Comparison of ENCODE assay signal across 17 cellular contexts in the genomic region with DNA sequence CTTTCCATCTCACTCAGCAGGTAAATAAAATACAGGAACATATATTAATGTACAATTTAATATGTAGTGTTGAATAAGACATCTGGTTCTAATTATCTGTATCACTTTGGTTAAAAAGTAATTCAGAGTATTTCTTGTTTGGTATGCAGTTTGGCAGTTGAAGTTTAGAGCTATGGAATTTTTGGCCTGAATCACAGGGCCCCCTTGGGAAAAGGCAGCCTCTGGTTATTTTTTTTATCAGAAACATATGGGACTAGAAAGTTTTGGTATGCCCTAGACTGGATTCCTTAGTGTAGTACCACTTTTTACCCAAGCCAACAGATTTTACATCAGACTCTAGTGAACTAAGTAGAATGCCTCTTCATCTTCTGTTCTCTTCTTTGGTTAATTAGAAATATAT. TPM values are rescaled to one million over a fixed set of nuclear protein-coding genes. Genes with fewer than 3 reads are reported as not detected.
DNase-seq lines count a peak whose midpoint lies in the region; ATAC-seq and TF ChIP-seq lines count a peak whose summit lies in the region.
"Had no signal": no experiment of that assay in that cellular context is flagged by ENCODE, and none has a peak within 500 bp of the region (broad histone marks: within the 10 kb centered on the region; RNA-seq: fewer than 3 reads in every experiment).

No MANE protein-coding gene starts in this region.

- no peak overlapping the region for H2AK5ac ChIP-seq in mesenchymal stem cell (ENCODE audit: low read length, severe bottlenecking)
- H2AK5ac ChIP-seq in trophoblast cell (ENCODE audit: low read length): no peak overlapping the region

- no TSS peak for BruUV-seq in A673 (replicated peaks; lab: Mats Ljungman, UMichigan)

- CTCF ChIA-PET in A673 (lab: Charles Lee): no interaction called here

- H4K8ac ChIP-seq in mesenchymal stem cell (ENCODE audit: low read length) (no peak overlapping the region), trophoblast cell (ENCODE audit: low read depth, low read length) (no peak overlapping the region)

- intact Hi-C loops in A673 (cut with micrococcal nuclease; ENCODE audit: unreplicated experiment): no loop called here
- intact Hi-C loops in Right ventricle myocardium inferior (cut with DNase I): no loop called here

- no peak for TF ChIP-seq CTCF in A673 (conservative IDR thresholded peaks at IDR 0.05; ENCODE audit: low read depth, low read length)

- in situ Hi-C loops in GM23248 (cut with MboI): no loop called here

- H3K9ac ChIP-seq in GM23248 (peak overlapping the region; percentile 30), mesenchymal stem cell (ENCODE audit: low read length) (peak overlapping the region; percentile 78), trophoblast cell (ENCODE audit: low read length) (no peak overlapping the region)

- H2AFZ ChIP-seq in GM23248: no peak overlapping the region
- H2AFZ ChIP-seq in mesenchymal stem cell (ENCODE audit: low read depth, low read length): no peak overlapping the region
- no peak overlapping the region for H2AFZ ChIP-seq in trophoblast cell (ENCODE audit: insufficient read depth, low read length, poor library complexity)

- peaks cover 7% of the 10 kb centered on the region for H3K9me3 ChIP-seq in A673 (ENCODE audit: low read depth, low read length, poor library complexity, severe bottlenecking)
- no peaks in the 10 kb centered on the region for H3K9me3 ChIP-seq in GM23248 (ENCODE audit: low read depth)
- H3K9me3 ChIP-seq in mesenchymal stem cell (ENCODE audit: control insufficient read depth, low read length): no peaks in the 10 kb centered on the region
- H3K9me3 ChIP-seq in trophoblast cell (ENCODE audit: insufficient read depth, low read depth, low read length): peaks cover 2% of the 10 kb centered on the region

- DNase-seq in A673 (ENCODE audit: low spot score) (peak; percentile 88), GM23248 (peak; percentile 96), astrocyte of the hippocampus (ENCODE audit: low read depth, low spot score) (peak; percentile 85), mesenchymal stem cell (no peak), Right ventricle myocardium inferior (ENCODE audit: missing footprints) (no peak), COLO829 (ENCODE audit: low spot score) (no peak), trophoblast cell (no peak)
- DNase-seq in NK-92 treated with Interleukin-12 subunit alpha and Interleukin-12 subunit beta, amount 100 ng/mL, for 24 hours (lab: John Stamatoyannopoulos, UW): no peak
- DNase-seq: activated naive CD4-positive, alpha-beta T cell; central memory CD4-positive, alpha-beta T cell; DND-41; left ventricle myocardium inferior; NCI-H146; NCI-H526; right cardiac atrium; stimulated activated naive CD8-positive, alpha-beta T cell treated with anti-CD3 and anti-CD28 coated beads, Interleukin-15, amount 100 ng/mL, for 72 hours had no signal

- H4K12ac ChIP-seq in trophoblast cell (ENCODE audit: low read depth, low read length): no peak overlapping the region

- H4K91ac ChIP-seq in mesenchymal stem cell (ENCODE audit: low read length) (no peak overlapping the region), trophoblast cell (ENCODE audit: low read depth, low read length) (no peak overlapping the region)

- H2BK120ac ChIP-seq in mesenchymal stem cell (ENCODE audit: low read depth, low read length) (no peak overlapping the region), trophoblast cell (ENCODE audit: insufficient read depth, low read length, poor library complexity) (no peak overlapping the region)

- H3K4me3 ChIP-seq in A673 (ENCODE audit: low read depth, low read length, poor library complexity, severe bottlenecking) (no peak overlapping the region), GM23248 (0 out of 2 replicates have a peak overlapping the region, but pooled peaks have one; percentile 8), mesenchymal stem cell (ENCODE audit: insufficient read depth in 1 of 2, low read depth in 1 of 2, low read length in 2 of 2) (peak overlapping the region in 1 of 2 experiments; percentile 42), trophoblast cell (ENCODE audit: low read depth, low read length) (no peak overlapping the region)
- H3K4me3 ChIP-seq: left ventricle myocardium inferior had no signal

- peaks cover 78% of the 10 kb centered on the region for H3K79me2 ChIP-seq in GM23248 (ENCODE audit: insufficient read depth)
- H3K79me2 ChIP-seq in trophoblast cell (ENCODE audit: control insufficient read depth, insufficient read depth, low read length, poor library complexity): no peaks in the 10 kb centered on the region

- H3K14ac ChIP-seq in mesenchymal stem cell (ENCODE audit: low read length in 2 of 2) (no peak overlapping the region), trophoblast cell (ENCODE audit: low read length) (no peak overlapping the region)

- H3F3A ChIP-seq in GM23248 (ENCODE audit: insufficient read depth): peaks cover 52% of the 10 kb centered on the region

- peaks cover 21% of the 10 kb centered on the region for H3K79me1 ChIP-seq in mesenchymal stem cell (replicated peaks; ENCODE audit: low read length, poor library complexity, severe bottlenecking)
- no peaks in the 10 kb centered on the region for H3K79me1 ChIP-seq in trophoblast cell (ENCODE audit: low read length)

- POLR2A ChIA-PET in A673 (lab: Charles Lee; ENCODE audit: low non-redundant PET): interaction anchor here (0.6 kb wide), 1 partner anchor 1737 kb away, joined by 3 read pairs; no protein-coding TSS in a partner anchor

- no peak for ATAC-seq in Right ventricle myocardium inferior
- ATAC-seq: natural killer cell treated with Interleukin-12 subunit alpha and Interleukin-12 subunit beta and Interleukin-15 and Interleukin-18, amount 100 ng/mL, for 72 hours; right cardiac atrium; stimulated activated naive CD8-positive, alpha-beta T cell treated with anti-CD3 and anti-CD28 coated beads, Interleukin-15, amount 100 ng/mL, for 72 hours had no signal

- no peak overlapping the region for H3K18ac ChIP-seq in mesenchymal stem cell (ENCODE audit: low read depth in 1 of 2, low read length in 2 of 2)
- no peak overlapping the region for H3K18ac ChIP-seq in trophoblast cell (ENCODE audit: low read length)

- H3K27me3 ChIP-seq in A673 (replicated peaks; ENCODE audit: insufficient read depth, low read depth, low read length, poor library complexity): no peaks in the 10 kb centered on the region
- H3K27me3 ChIP-seq in GM23248 (replicated peaks; ENCODE audit: insufficient read depth): no peaks in the 10 kb centered on the region
- no peaks in the 10 kb centered on the region for H3K27me3 ChIP-seq in mesenchymal stem cell (ENCODE audit: control insufficient read depth in 1 of 2, insufficient read depth in 1 of 2, low read length in 2 of 2)
- no peaks in the 10 kb centered on the region for H3K27me3 ChIP-seq in trophoblast cell (ENCODE audit: insufficient read depth, low read length)

- H3K4ac ChIP-seq in mesenchymal stem cell (ENCODE audit: low read depth in 1 of 2, low read length in 2 of 2) (no peak overlapping the region), trophoblast cell (ENCODE audit: low read depth, low read length) (no peak overlapping the region)

- no peak overlapping the region for H2BK12ac ChIP-seq in mesenchymal stem cell (ENCODE audit: low read length in 2 of 2)
- no peak overlapping the region for H2BK12ac ChIP-seq in trophoblast cell (ENCODE audit: low read length)

- no peak overlapping the region for H3K23ac ChIP-seq in mesenchymal stem cell (ENCODE audit: low read length in 2 of 2)
- no peak overlapping the region for H3K23ac ChIP-seq in trophoblast cell (ENCODE audit: low read length)

- no peak overlapping the region for H2BK15ac ChIP-seq in mesenchymal stem cell (ENCODE audit: low read depth, poor library complexity, severe bottlenecking)

- H3K36me3 ChIP-seq in A673 (ENCODE audit: insufficient read depth, low read length, poor library complexity, severe bottlenecking) (peaks cover 5% of the 10 kb centered on the region), GM23248 (ENCODE audit: low read depth) (peaks cover 27% of the 10 kb centered on the region), mesenchymal stem cell (ENCODE audit: control insufficient read depth in 1 of 2, insufficient read depth in 2 of 2, low read depth in 1 of 2, low read length in 2 of 2) (peaks cover 0 to 10% of the 10 kb centered on the region in 2 experiments), trophoblast cell (ENCODE audit: control insufficient read depth in 1 of 2, insufficient read depth in 2 of 2, low read length in 2 of 2) (no peaks in the 10 kb centered on the region)

- H3K4me1 ChIP-seq in A673 (ENCODE audit: insufficient read depth, low read length, poor library complexity, severe bottlenecking) (peaks cover 12% of the 10 kb centered on the region), GM23248 (ENCODE audit: insufficient read depth) (peaks cover 85% of the 10 kb centered on the region), mesenchymal stem cell (ENCODE audit: control insufficient read depth, insufficient read depth, low read depth, low read length) (peaks cover 2% of the 10 kb centered on the region), trophoblast cell (ENCODE audit: control insufficient read depth in 1 of 2, insufficient read depth in 2 of 2, low read length in 2 of 2) (no peaks in the 10 kb centered on the region)

- no peaks in the 10 kb centered on the region for H4K20me1 ChIP-seq in GM23248 (ENCODE audit: insufficient read depth)

- H3K4me2 ChIP-seq in GM23248 (ENCODE audit: unreplicated experiment): peak overlapping the region; percentile 64
- H3K4me2 ChIP-seq in mesenchymal stem cell (ENCODE audit: low read length, poor library complexity, severe bottlenecking): no peak overlapping the region
- no peak overlapping the region for H3K4me2 ChIP-seq in trophoblast cell (ENCODE audit: low read length)

- H3K9me2 ChIP-seq in GM23248 (ENCODE audit: insufficient read depth): no peaks in the 10 kb centered on the region

- H3K27ac ChIP-seq in A673 (ENCODE audit: low read depth, low read length, poor library complexity, severe bottlenecking) (peak overlapping the region; percentile 8), GM23248 (peak overlapping the region; percentile 93), mesenchymal stem cell (ENCODE audit: low read length, poor library complexity, severe bottlenecking) (no peak overlapping the region), trophoblast cell (ENCODE audit: low read depth, low read length) (no peak overlapping the region)
- H3K27ac ChIP-seq: left ventricle myocardium inferior had no signal

- no peak overlapping the region for H2BK5ac ChIP-seq in mesenchymal stem cell (ENCODE audit: low read depth, low read length, poor library complexity, severe bottlenecking)
- no peak overlapping the region for H2BK5ac ChIP-seq in trophoblast cell (ENCODE audit: low read depth, low read length, poor library complexity)

RNA-seq across cellular contexts. Expression of gene CNST, which starts 26.4 kb away (rescaled TPM):
- total RNA-seq in A673 (2021) (21.0 and 25.0 TPM in 2 replicates), Right ventricle myocardium inferior (18.4 TPM)
- total RNA-seq in GM23248 (2014; rRNA removed; shearing (Covaris generic)): 41.7 and 44.5 TPM in 2 replicates
- 33.5 and 35.0 TPM in 2 replicates for polyA plus RNA-seq in GM23248 (2016; fragmentation: Nextera tagmentation; extraction: Ambion mirVana)
- polyA plus RNA-seq in mesenchymal stem cell (2013, experiment 1 of 2): 8.8 TPM
- polyA plus RNA-seq in mesenchymal stem cell (2013, experiment 2 of 2): 9.2 TPM
- polyA plus RNA-seq in trophoblast cell (2013): 8.7 and 9.1 TPM in 2 replicates

RNA-seq across cellular contexts. Expression of gene TFB2M, which starts 26.6 kb away (rescaled TPM):
- 18.0 and 21.1 TPM in 2 replicates for total RNA-seq in A673 (2021)
- total RNA-seq in GM23248 (2014; rRNA removed; shearing (Covaris generic)): 20.6 and 28.8 TPM in 2 replicates
- polyA plus RNA-seq in GM23248 (2016; fragmentation: Nextera tagmentation; extraction: Ambion mirVana): 32.0 and 32.1 TPM in 2 replicates
- 13.8 TPM for polyA plus RNA-seq in mesenchymal stem cell (2013, experiment 1 of 2)
- 13.7 TPM for polyA plus RNA-seq in mesenchymal stem cell (2013, experiment 2 of 2)
- total RNA-seq in Right ventricle myocardium inferior: 18.0 TPM
- polyA plus RNA-seq in trophoblast cell (2013): 17.8 and 19.2 TPM in 2 replicates

Comparison
In these comparisons a context has a peak if more than half of its experiments do, and no peak if none do; other contexts are left out.
1. DNase-seq: peak in A673 (single experiment), GM23248 (single experiment) and astrocyte of the hippocampus (single experiment); none in mesenchymal stem cell (single experiment), Right ventricle myocardium inferior (single experiment), NK-92 treated with Interleukin-12 subunit alpha and Interleukin-12 subunit beta, amount 100 ng/mL, for 24 hours (single experiment), COLO829 (single experiment) and trophoblast cell (0 of 2).
2. H3K27ac ChIP-seq: peak in A673 (single experiment) and GM23248 (single experiment); none in mesenchymal stem cell (single experiment) and trophoblast cell (single experiment).